27 cellular contexts compared by ENCODE assay signal in the genomic region with DNA sequence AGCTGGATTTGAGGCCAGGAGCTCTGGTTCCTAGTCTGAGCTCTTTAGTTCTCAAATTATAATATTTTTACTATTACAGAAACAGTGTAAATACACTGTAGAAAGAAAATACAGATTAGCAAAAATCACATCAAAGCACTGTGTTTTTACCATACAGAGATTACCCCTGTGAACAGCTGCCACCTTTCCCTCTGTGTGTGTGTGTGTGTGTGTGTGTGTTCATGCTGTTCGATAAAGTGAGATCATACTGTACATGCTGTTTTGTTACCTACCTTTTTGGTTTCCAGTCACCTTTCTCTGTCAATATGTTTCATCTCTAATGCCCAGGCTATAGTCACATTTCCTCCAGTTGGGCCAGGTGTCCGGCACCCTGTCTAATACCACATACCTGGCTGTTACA.
"Had no signal": no experiment of that assay in that cellular context is flagged by ENCODE, and none has a peak within 500 bp of the region (broad histone marks: within the 10 kb centered on the region; RNA-seq: fewer than 3 reads in every experiment).

No MANE protein-coding gene starts in this region.

- H3K27ac Mint-ChIP-seq: activated CD4-positive, alpha-beta memory T cell treated with anti-CD3 and anti-CD28 coated beads for 36 hours; activated T-cell treated with anti-CD3 and anti-CD28 coated beads, Interleukin-2, amount 50 U/mL, for 24 hours; nephron; progenitor cell of endocrine pancreas had no signal

- H3K9me3 ChIP-seq: esophagus squamous epithelium, left ventricle myocardium inferior, mucosa of descending colon, neutrophil, testis, transverse colon had no signal

- H3K4me3 ChIP-seq: esophagus squamous epithelium, left ventricle myocardium inferior, lung, mucosa of descending colon, skin epidermis, testis, transverse colon had no signal

- DNase-seq: activated CD4-positive, alpha-beta memory T cell treated with anti-CD3 and anti-CD28 coated beads for 36 hours; activated CD4-positive, alpha-beta T cell treated with anti-CD3 and anti-CD28 coated beads for 48 hours; activated CD8-positive, alpha-beta memory T cell treated with anti-CD3 and anti-CD28 coated beads, Interleukin-2, amount 50 U/mL, for 48 hours; activated gamma-delta T cell treated with Interleukin-2 at 50 U/mL for 16 hours; activated naive CD4-positive, alpha-beta T cell treated with anti-CD3 and anti-CD28 coated beads, Interleukin-2, amount 50 U/mL, for 16 hours; activated T-cell treated with anti-CD3 and anti-CD28 coated beads, Interleukin-2, amount 50 U/mL, for 24 hours; dermis blood vessel endothelial cell; effector CD4-positive, alpha-beta T cell; esophagus squamous epithelium; foreskin melanocyte; left ventricle myocardium inferior; mucosa of descending colon; stimulated activated CD4-positive, alpha-beta T cell treated with anti-CD3 and anti-CD28 coated beads, Interleukin-12 subunit alpha, Interleukin-12 subunit beta, amount 100 ng/mL, for 4 hours; stimulated activated CD4-positive, alpha-beta T cell treated with anti-CD3 and anti-CD28 coated beads, Interleukin-4, amount 100 ng/mL, for 1 hour; stimulated activated naive CD8-positive, alpha-beta T cell treated with anti-CD3 and anti-CD28 coated beads, Interleukin-15, Interleukin-2, amounts not matched to agents 100 U/mL and 50 U/mL, for 24 hours; T-helper 9 cell; testis; transverse colon had no signal

- H3K4me3 Mint-ChIP-seq: activated CD4-positive, alpha-beta memory T cell treated with anti-CD3 and anti-CD28 coated beads for 36 hours; activated T-cell treated with anti-CD3 and anti-CD28 coated beads, Interleukin-2, amount 50 U/mL, for 24 hours; nephron had no signal

- H3K27me3 ChIP-seq: testis, transverse colon had no signal

- H3K27me3 Mint-ChIP-seq: activated CD4-positive, alpha-beta memory T cell treated with anti-CD3 and anti-CD28 coated beads for 36 hours had no signal

- H3K36me3 ChIP-seq: neutrophil, transverse colon had no signal

- H3K27ac ChIP-seq: epithelial cell of prostate, esophagus squamous epithelium, left ventricle myocardium inferior, neutrophil, skin epidermis, testis, transverse colon, VCaP had no signal

- H3K9me3 Mint-ChIP-seq: activated CD4-positive, alpha-beta memory T cell treated with anti-CD3 and anti-CD28 coated beads for 36 hours; activated T-cell treated with anti-CD3 and anti-CD28 coated beads, Interleukin-2, amount 50 U/mL, for 24 hours; nephron had no signal

- H3K36me3 Mint-ChIP-seq: activated CD4-positive, alpha-beta memory T cell treated with anti-CD3 and anti-CD28 coated beads for 36 hours had no signal

- ATAC-seq: activated CD4-positive, CD25-positive, alpha-beta regulatory T cell treated with anti-CD3 and anti-CD28 coated beads, Interleukin-2, amount 50 U/mL, for 24 hours; mucosa of descending colon; sciatic nerve; stimulated activated naive CD8-positive, alpha-beta T cell treated with anti-CD3 and anti-CD28 coated beads, Interleukin-15, Interleukin-2, amounts not matched to agents 100 U/mL and 50 U/mL, for 24 hours had no signal
